Comparison of ENCODE assay signal across 30 cellular contexts in genomic region chr9:107954303-107954702, GRCh38.
"Had no signal": no experiment of that assay in that cellular context is flagged by ENCODE, and none has a peak within 500 bp of the region (broad histone marks: within the 10 kb centered on the region; RNA-seq: fewer than 3 reads in every experiment).

No MANE protein-coding gene starts in this region.

- H3K27ac ChIP-seq: ascending aorta, brain microvascular endothelial cell, dorsolateral prefrontal cortex, ovary, prostate gland, skin epidermis, tibial artery, uterus, WERI-Rb-1 had no signal

- H3K4me1 ChIP-seq: ascending aorta, prostate gland, tibial artery, uterus had no signal

- H3K9me3 ChIP-seq: ascending aorta, ovary, prostate gland had no signal

- H3K27me3 ChIP-seq: ascending aorta, brain microvascular endothelial cell, dorsolateral prefrontal cortex, ovary, tibial artery, uterus had no signal

- DNase-seq: activated CD4-positive, alpha-beta T cell treated with anti-CD3 and anti-CD28 coated beads, Interleukin-2, amount 10 ng/mL, durations not matched to agents 7 days and 5 days; activated CD4-positive, CD25-positive, alpha-beta regulatory T cell treated with anti-CD3 and anti-CD28 coated beads, Interleukin-2, amount 50 U/mL, for 72 hours; activated CD8-positive, alpha-beta memory T cell treated with anti-CD3 and anti-CD28 coated beads, Interleukin-2, amount 10 ng/mL, durations not matched to agents 7 days and 5 days; activated CD8-positive, alpha-beta T cell treated with anti-CD3 and anti-CD28 coated beads for 36 hours; activated gamma-delta T cell; activated T-cell treated with anti-CD3 and anti-CD28 coated beads for 4 hours; brain microvascular endothelial cell; central memory CD4-positive, alpha-beta T cell; dorsolateral prefrontal cortex; effector memory CD8-positive, alpha-beta T cell; foreskin melanocyte; head of caudate nucleus; islet precursor cell; left cardiac atrium; natural killer cell; ovary; stimulated activated CD4-positive, alpha-beta T cell treated with anti-CD3 and anti-CD28 coated beads, Interleukin-2, amount 100 ng/mL, for 24 hours; stimulated activated naive CD8-positive, alpha-beta T cell treated with anti-CD3 and anti-CD28 coated beads, Interleukin-15, amount 100 ng/mL, for 72 hours; T-cell; uterus; WERI-Rb-1 had no signal

- ATAC-seq: activated CD8-positive, alpha-beta memory T cell treated with anti-CD3 and anti-CD28 coated beads, Interleukin-2, amount 10 ng/mL, durations not matched to agents 7 days and 5 days; activated CD8-positive, alpha-beta T cell treated with anti-CD3 and anti-CD28 coated beads for 36 hours; effector memory CD8-positive, alpha-beta T cell; esophagus mucosa; natural killer cell; stimulated activated effector memory CD8-positive, alpha-beta T cell treated with anti-CD3 and anti-CD28 coated beads, Interleukin-12 subunit alpha, Interleukin-12 subunit beta, amount 100 ng/mL, for 72 hours; stimulated activated naive CD8-positive, alpha-beta T cell treated with anti-CD3 and anti-CD28 coated beads, Interleukin-15, amount 100 ng/mL, for 72 hours; T-cell had no signal

- H3K36me3 ChIP-seq: ascending aorta, brain microvascular endothelial cell, ovary, prostate gland, tibial artery, uterus, WERI-Rb-1 had no signal

- FAIRE-seq: colon, endothelial cell of umbilical vein, TTC549 had no signal

- H3K4me3 ChIP-seq: ascending aorta, dorsolateral prefrontal cortex, ovary, prostate gland, skin epidermis, tibial artery, uterus had no signal
